19 cellular contexts compared by ENCODE assay signal in genomic region chr15:57313134-57313483, GRCh38.
"Had no signal": no experiment of that assay in that cellular context is flagged by ENCODE, and none has a peak within 500 bp of the region (broad histone marks: within the 10 kb centered on the region; RNA-seq: fewer than 3 reads in every experiment).

No MANE protein-coding gene starts in this region.

- DNase-seq: activated CD4-positive, alpha-beta T cell treated with anti-CD3 and anti-CD28 coated beads for 48 hours; activated CD8-positive, alpha-beta memory T cell treated with anti-CD3 and anti-CD28 coated beads, Interleukin-2, amount 50 U/mL, for 48 hours; activated CD8-positive, alpha-beta T cell treated with anti-CD3 and anti-CD28 coated beads, Interleukin-2, amount 10 ng/mL, durations not matched to agents 7 days and 5 days; activated naive CD4-positive, alpha-beta T cell treated with Interleukin-2 at 50 U/mL for 16 hours; endodermal cell; erythroblast; immature natural killer cell; mammary epithelial cell; ovary; retina; stimulated activated CD4-positive, alpha-beta T cell treated with anti-CD3 and anti-CD28 coated beads, Interleukin-2, amount 100 ng/mL, for 24 hours; testis had no signal

- H3K4me1 Mint-ChIP-seq: central memory CD8-positive, alpha-beta T cell; immature natural killer cell had no signal

- H3K27ac ChIP-seq: neural progenitor cell, ovary, testis had no signal

- H3K4me1 ChIP-seq: neural progenitor cell, testis had no signal

- H3K9ac ChIP-seq: neural progenitor cell had no signal

- H3K27me3 Mint-ChIP-seq: dendritic cell treated with granulocyte-macrophage colony-stimulating factor and Interleukin-4, amounts not matched to agents 40 ng/mL and 50 ng/mL, for 4 days had no signal

- ATAC-seq: activated CD8-positive, alpha-beta T cell treated with anti-CD3 and anti-CD28 coated beads, Interleukin-2, amount 10 ng/mL, durations not matched to agents 7 days and 5 days; SK-N-SH treated with all-trans-retinoic acid at 6 μM for 48 hours; WTC11 had no signal

- H3K27me3 ChIP-seq: neural progenitor cell, ovary, testis had no signal

- H3K9me3 Mint-ChIP-seq: central memory CD8-positive, alpha-beta T cell; dendritic cell treated with granulocyte-macrophage colony-stimulating factor and Interleukin-4, amounts not matched to agents 40 ng/mL and 50 ng/mL, for 4 days; endodermal cell; immature natural killer cell; neural progenitor cell; stimulated activated naive CD8-positive, alpha-beta T cell treated with anti-CD3 and anti-CD28 coated beads, Interleukin-15, Interleukin-2, amounts not matched to agents 100 ng/mL and 50 ng/mL, for 24 hours; T-helper 1 cell treated with Interleukin-12 subunit alpha and Interleukin-12 subunit beta and Interleukin-4 antibody, amounts not matched to agents 30 μg/mL and 1 μg/mL, for 36 hours; WTC11 had no signal

- H3K27ac Mint-ChIP-seq: activated CD8-positive, alpha-beta T cell treated with anti-CD3 and anti-CD28 coated beads, Interleukin-2, amount 10 ng/mL, durations not matched to agents 7 days and 5 days; dendritic cell treated with granulocyte-macrophage colony-stimulating factor and Interleukin-4, amounts not matched to agents 40 ng/mL and 50 ng/mL, for 4 days; endodermal cell; immature natural killer cell; neural progenitor cell; stimulated activated naive CD8-positive, alpha-beta T cell treated with anti-CD3 and anti-CD28 coated beads, Interleukin-15, Interleukin-2, amounts not matched to agents 100 ng/mL and 50 ng/mL, for 24 hours; T-helper 1 cell treated with Interleukin-12 subunit alpha and Interleukin-12 subunit beta and Interleukin-4 antibody, amounts not matched to agents 30 μg/mL and 1 μg/mL, for 36 hours; WTC11 had no signal

- H3K9me3 ChIP-seq: ovary, testis had no signal

- H3K36me3 Mint-ChIP-seq: immature natural killer cell, neural progenitor cell, WTC11 had no signal

- H3K4me3 Mint-ChIP-seq: activated CD8-positive, alpha-beta T cell treated with anti-CD3 and anti-CD28 coated beads, Interleukin-2, amount 10 ng/mL, durations not matched to agents 7 days and 5 days; central memory CD8-positive, alpha-beta T cell; dendritic cell treated with granulocyte-macrophage colony-stimulating factor and Interleukin-4, amounts not matched to agents 40 ng/mL and 50 ng/mL, for 4 days; endodermal cell; immature natural killer cell; neural progenitor cell; stimulated activated naive CD8-positive, alpha-beta T cell treated with anti-CD3 and anti-CD28 coated beads, Interleukin-15, Interleukin-2, amounts not matched to agents 100 ng/mL and 50 ng/mL, for 24 hours; T-helper 1 cell treated with Interleukin-12 subunit alpha and Interleukin-12 subunit beta and Interleukin-4 antibody, amounts not matched to agents 30 μg/mL and 1 μg/mL, for 36 hours; WTC11 had no signal

- H3K4me3 ChIP-seq: neural progenitor cell, ovary, testis had no signal

- H3K36me3 ChIP-seq: neural progenitor cell, ovary had no signal
